ENCODE assay signal across 24 cellular contexts in genomic region chr7:35544028-35544742, GRCh38.
"Had no signal": no experiment of that assay in that cellular context is flagged by ENCODE, and none has a peak within 500 bp of the region (broad histone marks: within the 10 kb centered on the region; RNA-seq: fewer than 3 reads in every experiment).

No MANE protein-coding gene starts in this region.

- FAIRE-seq: astrocyte had no signal

- DNase-seq: activated CD4-positive, alpha-beta T cell treated with anti-CD3 and anti-CD28 coated beads for 48 hours; activated CD4-positive, alpha-beta T cell treated with anti-CD3 and anti-CD28 coated beads, Interleukin-2, amount 50 U/mL, for 4 hours; activated CD4-positive, CD25-positive, alpha-beta regulatory T cell treated with anti-CD3 and anti-CD28 coated beads, Interleukin-2, amount 50 U/mL, for 72 hours; activated CD8-positive, alpha-beta memory T cell treated with anti-CD3 and anti-CD28 coated beads, Interleukin-2, amount 10 ng/mL, durations not matched to agents 7 days and 5 days; activated CD8-positive, alpha-beta T cell treated with anti-CD3 and anti-CD28 coated beads, Interleukin-2, amount 10 ng/mL, durations not matched to agents 7 days and 5 days; activated effector memory CD4-positive, alpha-beta T cell treated with anti-CD3 and anti-CD28 coated beads, Interleukin-2, amount 50 U/mL, for 16 hours; activated naive CD4-positive, alpha-beta T cell treated with Interleukin-2 at 50 U/mL for 16 hours; activated T-cell treated with anti-CD3 and anti-CD28 coated beads, Interleukin-2, amount 50 U/mL, for 4 hours; amygdala; Kasumi-1; KBM-7; NCI-H1048; NCI-H1694; NCI-H2029; NCI-H2107; NCI-H510A; NCI-H526 treated with DMSO at 0.1 percent for 48 hours; NCI-H82; SIG-M5; T-helper 17 cell; T-helper 9 cell had no signal

- ATAC-seq: activated CD8-positive, alpha-beta memory T cell treated with anti-CD3 and anti-CD28 coated beads, Interleukin-2, amount 10 ng/mL, durations not matched to agents 7 days and 5 days; activated CD8-positive, alpha-beta T cell treated with anti-CD3 and anti-CD28 coated beads, Interleukin-2, amount 10 ng/mL, durations not matched to agents 7 days and 5 days; activated naive CD4-positive, alpha-beta T cell treated with anti-CD3 and anti-CD28 coated beads, Interleukin-2, amount 50 U/mL, for 72 hours; activated T-cell treated with anti-CD3 and anti-CD28 coated beads, Interleukin-2, amount 50 U/mL, for 4 hours; T-helper 17 cell; WTC11 had no signal
